Comparison of ENCODE assay signal across 8 cellular contexts in the genomic region with DNA sequence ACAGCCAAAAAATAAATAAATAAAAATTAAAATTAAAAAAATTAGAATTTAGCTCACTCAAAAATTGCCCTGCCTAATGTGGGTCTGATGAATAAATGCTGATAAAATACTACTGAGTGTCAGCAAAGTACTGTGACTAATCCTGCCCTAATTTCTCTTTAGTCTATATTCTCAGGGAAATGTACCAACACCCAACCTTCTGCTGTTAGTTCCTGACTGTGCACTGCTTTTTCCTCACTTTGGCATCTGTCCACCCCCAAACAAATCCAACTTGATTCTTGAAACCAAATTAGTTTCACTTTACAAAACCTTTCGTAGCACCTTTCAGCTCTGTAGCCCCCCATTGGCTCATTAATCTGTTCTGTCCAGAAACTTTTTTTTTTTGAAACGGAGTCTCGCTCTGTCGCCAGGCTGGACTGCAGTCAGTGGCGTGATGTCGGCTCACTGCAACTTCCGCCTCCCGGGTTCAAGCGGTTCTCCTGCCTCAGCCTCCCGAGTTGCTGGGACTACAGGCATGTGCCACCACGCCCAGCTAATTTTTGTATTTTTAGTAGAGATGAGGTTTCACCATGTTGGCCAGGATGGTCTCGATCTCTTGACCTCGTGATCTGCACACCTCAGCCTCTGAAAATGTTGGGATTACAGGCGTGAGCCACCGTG. TPM values are rescaled to one million over a fixed set of nuclear protein-coding genes. Genes with fewer than 3 reads are reported as not detected.
DNase-seq lines count a peak whose midpoint lies in the region; ATAC-seq and TF ChIP-seq lines count a peak whose summit lies in the region.
"Not testable (repeated sequence)": the region's sequence is repeated elsewhere in the genome, so short reads cannot be mapped to it uniquely, and the experiment has no call there.

No MANE protein-coding gene starts in this region.

- TF ChIP-seq CTCF in CD14-positive monocyte (IDR thresholded peaks at IDR 0.05); cardiac fibroblast (IDR thresholded peaks at IDR 0.05; ENCODE audit: low read depth, low read length); fibroblast of the aortic adventitia (IDR thresholded peaks at IDR 0.05; ENCODE audit: insufficient read depth, low read length): not testable (repeated sequence)

- H3K4me3 ChIP-seq in cardiac fibroblast (replicated peaks in 1 of 2; ENCODE audit: low read depth in 2 of 2, low read length in 2 of 2); fibroblast of the aortic adventitia (ENCODE audit: low read depth, low read length): not testable (repeated sequence)

- intact Hi-C loops in CD14-positive monocyte (cut with micrococcal nuclease): not testable (repeated sequence)

- CTCF ChIA-PET in T-cell (lab: Charles Lee): interaction anchor here (0.5 to 5.7 kb wide), 4 partner anchors 59 to 579 kb away, joined by 3 to 25 read pairs (median 10); no protein-coding TSS in a partner anchor

- not testable (repeated sequence) for H3K4me3 Mint-ChIP-seq in CD14-positive monocyte; activated T-cell treated with anti-CD3 and anti-CD28 coated beads, Interleukin-2, amount 50 U/mL, for 24 hours; activated naive CD8-positive, alpha-beta T cell treated with anti-CD3 and anti-CD28 coated beads for 36 hours; stimulated activated effector memory CD8-positive, alpha-beta T cell treated with anti-CD3 and anti-CD28 coated beads, Interleukin-12 subunit alpha, Interleukin-12 subunit beta, amount 100 ng/mL, for 72 hours
- peak overlapping the region in 1 of 3 donors; percentile 49 for H3K4me3 Mint-ChIP-seq in T-cell
- peak overlapping the region in 9 of 10 donors; percentile 10 to 56 (median 33) for H3K4me3 Mint-ChIP-seq in naive thymus-derived CD8-positive, alpha-beta T cell

- DNase-seq in CD14-positive monocyte (ENCODE audit: low spot score); T-cell; activated T-cell treated with anti-CD3 and anti-CD28 coated beads, Interleukin-2, amount 50 U/mL, for 24 hours; activated naive CD8-positive, alpha-beta T cell treated with anti-CD3 and anti-CD28 coated beads for 36 hours; naive thymus-derived CD8-positive, alpha-beta T cell; stimulated activated effector memory CD8-positive, alpha-beta T cell treated with anti-CD3 and anti-CD28 coated beads, Interleukin-12 subunit alpha, Interleukin-12 subunit beta, amount 100 ng/mL, for 72 hours (ENCODE audit: low spot score in 2 of 2): not testable (repeated sequence)
- DNase-seq in cardiac fibroblast (ENCODE audit: low read depth in 2 of 2) (peak; percentile 29 to 31), fibroblast of the aortic adventitia (ENCODE audit: low read depth) (peak; percentile 25)

- H3K27me3 Mint-ChIP-seq in CD14-positive monocyte (ENCODE audit: low read depth in 3 of 3); T-cell; activated T-cell treated with anti-CD3 and anti-CD28 coated beads, Interleukin-2, amount 50 U/mL, for 24 hours; activated naive CD8-positive, alpha-beta T cell treated with anti-CD3 and anti-CD28 coated beads for 36 hours; naive thymus-derived CD8-positive, alpha-beta T cell: not testable (repeated sequence)

- not testable (repeated sequence) for ATAC-seq in T-cell (replicated peaks in 1 of 4); naive thymus-derived CD8-positive, alpha-beta T cell; stimulated activated effector memory CD8-positive, alpha-beta T cell treated with anti-CD3 and anti-CD28 coated beads, Interleukin-12 subunit alpha, Interleukin-12 subunit beta, amount 100 ng/mL, for 72 hours

- H3K27ac Mint-ChIP-seq in CD14-positive monocyte (peak overlapping the region in 4 of 7 donors; percentile 41 to 70 (median 50)), T-cell (peak overlapping the region; percentile 88)
- peak overlapping the region; percentile 89 for H3K27ac Mint-ChIP-seq in activated T-cell treated with anti-CD3 and anti-CD28 coated beads, Interleukin-2, amount 50 U/mL, for 24 hours
- H3K27ac Mint-ChIP-seq in activated naive CD8-positive, alpha-beta T cell treated with anti-CD3 and anti-CD28 coated beads for 36 hours: peak overlapping the region; percentile 26
- H3K27ac Mint-ChIP-seq in naive thymus-derived CD8-positive, alpha-beta T cell: peak overlapping the region; percentile 73 to 92 (median 84)
- peak overlapping the region; percentile 80 for H3K27ac Mint-ChIP-seq in stimulated activated effector memory CD8-positive, alpha-beta T cell treated with anti-CD3 and anti-CD28 coated beads, Interleukin-12 subunit alpha, Interleukin-12 subunit beta, amount 100 ng/mL, for 72 hours

- peaks cover 81 to 83% of the 10 kb centered on the region in 2 donors for H3K36me3 Mint-ChIP-seq in CD14-positive monocyte
- peaks cover 47% of the 10 kb centered on the region for H3K36me3 Mint-ChIP-seq in T-cell
- H3K36me3 Mint-ChIP-seq in activated T-cell treated with anti-CD3 and anti-CD28 coated beads, Interleukin-2, amount 50 U/mL, for 24 hours (ENCODE audit: low read depth): peaks cover 91% of the 10 kb centered on the region
- peaks cover 43% of the 10 kb centered on the region for H3K36me3 Mint-ChIP-seq in activated naive CD8-positive, alpha-beta T cell treated with anti-CD3 and anti-CD28 coated beads for 36 hours
- peaks cover 0 to 76% (median 13%) of the 10 kb centered on the region in 3 donors for H3K36me3 Mint-ChIP-seq in naive thymus-derived CD8-positive, alpha-beta T cell
- peaks cover 96% of the 10 kb centered on the region for H3K36me3 Mint-ChIP-seq in stimulated activated effector memory CD8-positive, alpha-beta T cell treated with anti-CD3 and anti-CD28 coated beads, Interleukin-12 subunit alpha, Interleukin-12 subunit beta, amount 100 ng/mL, for 72 hours

- H3K9me3 Mint-ChIP-seq in CD14-positive monocyte; T-cell; activated T-cell treated with anti-CD3 and anti-CD28 coated beads, Interleukin-2, amount 50 U/mL, for 24 hours; activated naive CD8-positive, alpha-beta T cell treated with anti-CD3 and anti-CD28 coated beads for 36 hours; naive thymus-derived CD8-positive, alpha-beta T cell; stimulated activated effector memory CD8-positive, alpha-beta T cell treated with anti-CD3 and anti-CD28 coated beads, Interleukin-12 subunit alpha, Interleukin-12 subunit beta, amount 100 ng/mL, for 72 hours: not testable (repeated sequence)

- H3K4me1 Mint-ChIP-seq in CD14-positive monocyte: not testable (repeated sequence)
- peaks cover 67 to 78% (median 71%) of the 10 kb centered on the region in 3 donors for H3K4me1 Mint-ChIP-seq in T-cell
- peaks cover 71% of the 10 kb centered on the region for H3K4me1 Mint-ChIP-seq in activated T-cell treated with anti-CD3 and anti-CD28 coated beads, Interleukin-2, amount 50 U/mL, for 24 hours (ENCODE audit: low read depth)
- H3K4me1 Mint-ChIP-seq in activated naive CD8-positive, alpha-beta T cell treated with anti-CD3 and anti-CD28 coated beads for 36 hours: peaks cover 56% of the 10 kb centered on the region
- peaks cover 32 to 79% (median 69%) of the 10 kb centered on the region in 4 donors for H3K4me1 Mint-ChIP-seq in naive thymus-derived CD8-positive, alpha-beta T cell
- peaks cover 21% of the 10 kb centered on the region for H3K4me1 Mint-ChIP-seq in stimulated activated effector memory CD8-positive, alpha-beta T cell treated with anti-CD3 and anti-CD28 coated beads, Interleukin-12 subunit alpha, Interleukin-12 subunit beta, amount 100 ng/mL, for 72 hours

- POLR2A ChIA-PET in T-cell (lab: Charles Lee): interaction anchor here (0.7 to 1.5 kb wide), 6 partner anchors 11 to 148 kb away, joined by 3 to 6 read pairs (median 4); no protein-coding TSS in a partner anchor
- POLR2A ChIA-PET in naive thymus-derived CD8-positive, alpha-beta T cell (lab: Charles Lee): interaction anchor here (0.6 to 6.2 kb wide), 5 partner anchors 10 to 790 kb away, joined by 3 to 73 read pairs (median 6); partner anchors contain the start of gene SKP1

RNA-seq across cellular contexts. Expression of gene SKP1, which starts 24.4 kb away (rescaled TPM):
- 100 to 1,000 TPM; 735 to 787 TPM for polyA plus RNA-seq in CD14-positive monocyte
- total RNA-seq in T-cell (100 to 1,000 TPM; 178 to 314 (median 203) TPM), fibroblast of the aortic adventitia (ENCODE audit: low replicate concordance) (271 and 349 TPM in 2 replicates)
- 100 to 1,000 TPM; 253 to 260 TPM for total RNA-seq in activated naive CD8-positive, alpha-beta T cell treated with anti-CD3 and anti-CD28 coated beads for 36 hours
- 100 to 1,000 TPM; 250 to 262 TPM for total RNA-seq in naive thymus-derived CD8-positive, alpha-beta T cell
- 1,000 to 10,000 TPM; 1,138 to 1,312 (median 1,209) TPM for polyA plus RNA-seq in naive thymus-derived CD8-positive, alpha-beta T cell

RNA-seq across cellular contexts. Expression of gene TCF7, which starts 37.8 kb away (rescaled TPM):
- polyA plus RNA-seq in CD14-positive monocyte: under 1 TPM; 0.83 to 0.84 TPM
- total RNA-seq in T-cell (100 to 1,000 TPM; 503 to 749 (median 693) TPM), fibroblast of the aortic adventitia (ENCODE audit: low replicate concordance) (1.1 and 16.8 TPM in 2 replicates)
- 10 to 100 TPM; 66.4 to 68.7 TPM for total RNA-seq in activated naive CD8-positive, alpha-beta T cell treated with anti-CD3 and anti-CD28 coated beads for 36 hours
- total RNA-seq in naive thymus-derived CD8-positive, alpha-beta T cell: 100 to 1,000 TPM; 910 to 911 TPM
- 100 to 1,000 TPM; 207 to 600 (median 328) TPM for polyA plus RNA-seq in naive thymus-derived CD8-positive, alpha-beta T cell

Comparison
In these comparisons a context has a peak if more than half of its experiments do, and no peak if none do; other contexts are left out.
1. H3K27ac Mint-ChIP-seq: peak in every context shown above with its lines; median percentile 89 in activated T-cell treated with anti-CD3 and anti-CD28 coated beads, Interleukin-2, amount 50 U/mL, for 24 hours; 88 in T-cell; 84 in naive thymus-derived CD8-positive, alpha-beta T cell; 80 in stimulated activated effector memory CD8-positive, alpha-beta T cell treated with anti-CD3 and anti-CD28 coated beads, Interleukin-12 subunit alpha, Interleukin-12 subunit beta, amount 100 ng/mL, for 72 hours; 50 in CD14-positive monocyte; 26 in activated naive CD8-positive, alpha-beta T cell treated with anti-CD3 and anti-CD28 coated beads for 36 hours.
2. RNA of gene TCF7, which starts 37.8 kb away (total RNA-seq): 910 to 911 TPM in naive thymus-derived CD8-positive, alpha-beta T cell and 503 to 749 TPM in T-cell; 66.4 to 68.7 TPM in activated naive CD8-positive, alpha-beta T cell treated with anti-CD3 and anti-CD28 coated beads for 36 hours and 1.1 to 16.8 TPM in fibroblast of the aortic adventitia; every median in the first group is over 4 times any median in the second.